9 cellular contexts compared by ENCODE assay signal in the genomic region with DNA sequence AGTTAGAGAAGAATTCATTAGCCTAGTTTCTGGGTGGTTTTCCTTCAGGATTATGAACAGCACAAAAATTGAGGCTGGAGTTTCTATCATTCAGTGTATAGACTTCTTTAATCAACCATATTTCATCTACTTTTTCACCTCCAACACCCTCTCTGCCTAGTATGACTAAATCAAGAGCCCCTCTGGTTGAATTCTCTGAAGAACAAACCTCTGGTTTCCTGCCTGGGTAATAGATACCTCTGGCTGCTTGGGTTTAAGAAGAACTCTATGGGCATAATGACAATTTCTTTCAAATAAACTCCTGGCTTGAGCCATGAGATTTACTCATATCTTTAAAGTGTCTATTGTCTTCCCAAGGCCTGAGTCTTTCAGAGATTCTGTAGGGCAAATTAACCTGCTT.
"Had no signal": no experiment of that assay in that cellular context is flagged by ENCODE, and none has a peak within 500 bp of the region (broad histone marks: within the 10 kb centered on the region; RNA-seq: fewer than 3 reads in every experiment).

No MANE protein-coding gene starts in this region.

- H3K27ac ChIP-seq: GM23248, HL-60 had no signal

- ATAC-seq: HCT116, HepG2 had no signal

- DNase-seq: GM23248, GOT3, H7, HFFc6 had no signal

- H3K4me3 Mint-ChIP-seq: HFFc6, IgD-negative memory B cell had no signal

- H3K36me3 Mint-ChIP-seq: IgD-negative memory B cell had no signal

- H3K36me3 ChIP-seq: HAP-1 had no signal

- H3K9me3 Mint-ChIP-seq: HFFc6, IgD-negative memory B cell had no signal

- H3K4me1 ChIP-seq: HAP-1 had no signal

- H3K9me3 ChIP-seq: HAP-1 had no signal

- H3K27ac Mint-ChIP-seq: HFFc6, IgD-negative memory B cell had no signal

- H2AFZ ChIP-seq: GM23248 had no signal

- H3K9ac ChIP-seq: GM23248 had no signal

- H3K4me3 ChIP-seq: GM23248, HAP-1 had no signal
